In genomic region chr18:55838322-55838721, GRCh38 we compare ENCODE assay signal across 19 cellular contexts.
"Had no signal": no experiment of that assay in that cellular context is flagged by ENCODE, and none has a peak within 500 bp of the region (broad histone marks: within the 10 kb centered on the region; RNA-seq: fewer than 3 reads in every experiment).

No MANE protein-coding gene starts in this region.

- H3K27me3 Mint-ChIP-seq: activated CD4-positive, alpha-beta T cell treated with anti-CD3 and anti-CD28 coated beads, Interleukin-2, amount 10 ng/mL, durations not matched to agents 7 days and 5 days; dendritic cell treated with granulocyte-macrophage colony-stimulating factor and Interleukin-4, amounts not matched to agents 40 ng/mL and 50 ng/mL, for 4 days; effector memory CD8-positive, alpha-beta T cell; naive thymus-derived CD4-positive, alpha-beta T cell had no signal

- H3K27ac Mint-ChIP-seq: activated CD4-positive, alpha-beta T cell treated with anti-CD3 and anti-CD28 coated beads, Interleukin-2, amount 10 ng/mL, durations not matched to agents 7 days and 5 days; activated CD8-positive, alpha-beta T cell treated with anti-CD3 and anti-CD28 coated beads, Interleukin-2, amount 10 ng/mL, durations not matched to agents 7 days and 5 days; dendritic cell treated with granulocyte-macrophage colony-stimulating factor and Interleukin-4, amounts not matched to agents 40 ng/mL and 50 ng/mL, for 4 days; effector memory CD8-positive, alpha-beta T cell; memory B cell; naive thymus-derived CD4-positive, alpha-beta T cell had no signal

- DNase-seq: activated CD4-positive, alpha-beta T cell treated with anti-CD3 and anti-CD28 coated beads, Interleukin-2, amount 10 ng/mL, durations not matched to agents 7 days and 5 days; activated CD8-positive, alpha-beta T cell treated with anti-CD3 and anti-CD28 coated beads, Interleukin-2, amount 10 ng/mL, durations not matched to agents 7 days and 5 days; activated effector memory CD4-positive, alpha-beta T cell treated with anti-CD3 and anti-CD28 coated beads, Interleukin-2, amount 50 U/mL, for 16 hours; activated naive CD4-positive, alpha-beta T cell treated with anti-CD3 and anti-CD28 coated beads, Interleukin-2, amount 50 U/mL, for 16 hours; activated T-cell treated with anti-CD3 and anti-CD28 coated beads, Interleukin-2, amount 50 U/mL, for 4 hours; adrenal gland; effector memory CD8-positive, alpha-beta T cell; esophagus squamous epithelium; naive thymus-derived CD4-positive, alpha-beta T cell; pancreas; right lobe of liver; stimulated activated CD4-positive, alpha-beta T cell treated with anti-CD3 and anti-CD28 coated beads, Interleukin-4, amount 100 ng/mL, for 24 hours; stimulated activated naive CD4-positive, alpha-beta T cell; T-helper 1 cell; T1000; thyroid gland had no signal

- ATAC-seq: activated CD4-positive, CD25-positive, alpha-beta regulatory T cell treated with anti-CD3 and anti-CD28 coated beads, Interleukin-2, amount 50 U/mL, for 24 hours; activated CD8-positive, alpha-beta T cell treated with anti-CD3 and anti-CD28 coated beads, Interleukin-2, amount 10 ng/mL, durations not matched to agents 7 days and 5 days; activated T-cell treated with anti-CD3 and anti-CD28 coated beads, Interleukin-2, amount 50 U/mL, for 4 hours; effector memory CD8-positive, alpha-beta T cell; naive thymus-derived CD4-positive, alpha-beta T cell; right lobe of liver had no signal

- H3K4me1 Mint-ChIP-seq: activated CD4-positive, alpha-beta T cell treated with anti-CD3 and anti-CD28 coated beads, Interleukin-2, amount 10 ng/mL, durations not matched to agents 7 days and 5 days; naive thymus-derived CD4-positive, alpha-beta T cell had no signal

- H3K4me3 Mint-ChIP-seq: activated CD4-positive, alpha-beta T cell treated with anti-CD3 and anti-CD28 coated beads, Interleukin-2, amount 10 ng/mL, durations not matched to agents 7 days and 5 days; activated CD8-positive, alpha-beta T cell treated with anti-CD3 and anti-CD28 coated beads, Interleukin-2, amount 10 ng/mL, durations not matched to agents 7 days and 5 days; activated T-cell treated with anti-CD3 and anti-CD28 coated beads, Interleukin-2, amount 50 U/mL, for 4 hours; dendritic cell treated with granulocyte-macrophage colony-stimulating factor and Interleukin-4, amounts not matched to agents 40 ng/mL and 50 ng/mL, for 4 days; effector memory CD8-positive, alpha-beta T cell; memory B cell; naive thymus-derived CD4-positive, alpha-beta T cell had no signal
